Comparison of ENCODE assay signal across 1 cellular context in genomic region chr12:76047742-76048141, GRCh38.
TF ChIP-seq lines count a peak whose summit lies in the region.

No MANE protein-coding gene starts in this region.

TF ChIP-seq in endothelial cell of umbilical vein, 7 proteins besides CTCF, POLR2A, EP300 and RAD21:
- no peak for TF ChIP-seq POLR2AphosphoS5 (IDR thresholded peaks at IDR 0.05; ENCODE audit: insufficient read depth, low read depth, low read length)
- TF ChIP-seq JUN (IDR thresholded peaks at IDR 0.05; ENCODE audit: borderline replicate concordance, insufficient read depth, insufficient read length, low read depth): no peak
- TF ChIP-seq MYC (IDR thresholded peaks at IDR 0.05; ENCODE audit: low read depth, low read length): no peak
- no peak for TF ChIP-seq FOS (IDR thresholded peaks at IDR 0.05; ENCODE audit: borderline replicate concordance, insufficient read depth, low read length)
- no peak for TF ChIP-seq EZH2 (IDR thresholded peaks at IDR 0.05; ENCODE audit: borderline replicate concordance, low read depth, low read length, severe bottlenecking)
- no peak for TF ChIP-seq GATA2 (IDR thresholded peaks at IDR 0.05; ENCODE audit: insufficient read depth, insufficient read length, low read depth, low read length)
- TF ChIP-seq MAX (IDR thresholded peaks at IDR 0.05; ENCODE audit: insufficient read depth, insufficient read length): no peak
